ENCODE assay signal across 11 cellular contexts in the genomic region with DNA sequence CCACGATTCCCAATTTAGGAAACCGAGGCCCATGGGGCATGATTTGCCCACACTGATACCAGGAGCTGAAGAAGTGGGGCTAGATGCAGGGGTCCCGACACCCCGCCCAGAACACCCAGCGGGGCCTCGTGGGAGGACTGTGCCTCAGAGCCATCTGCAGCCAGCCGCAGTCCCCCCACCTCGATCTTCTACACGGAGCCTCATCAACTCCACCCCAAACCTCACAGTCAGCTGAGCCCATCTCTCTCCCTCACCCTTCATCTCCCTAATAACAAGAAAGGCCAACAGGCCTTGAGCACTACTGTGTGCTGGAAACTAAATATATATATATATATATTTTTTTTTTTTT. TPM values are rescaled to one million over a fixed set of nuclear protein-coding genes. Genes with fewer than 3 reads are reported as not detected.
DNase-seq lines count a peak whose midpoint lies in the region; ATAC-seq and TF ChIP-seq lines count a peak whose summit lies in the region.
"Had no signal": no experiment of that assay in that cellular context is flagged by ENCODE, and none has a peak within 500 bp of the region (broad histone marks: within the 10 kb centered on the region; RNA-seq: fewer than 3 reads in every experiment).

No MANE protein-coding gene starts in this region.

- TF ChIP-seq CTCF in uterus (IDR thresholded peaks at IDR 0.05) (no peak), type B pancreatic cell (conservative IDR thresholded peaks at IDR 0.05) (no peak)

- H3K27me3 Mint-ChIP-seq in activated CD8-positive, alpha-beta T cell treated with anti-CD3 and anti-CD28 coated beads, Interleukin-2, amount 10 ng/mL, durations not matched to agents 7 days and 5 days (ENCODE audit: low read depth): peaks cover 6% of the 10 kb centered on the region
- H3K27me3 Mint-ChIP-seq in type B pancreatic cell: no peaks in the 10 kb centered on the region

- H3K9me3 Mint-ChIP-seq in activated CD8-positive, alpha-beta T cell treated with anti-CD3 and anti-CD28 coated beads, Interleukin-2, amount 10 ng/mL, durations not matched to agents 7 days and 5 days (ENCODE audit: insufficient read depth): no peaks in the 10 kb centered on the region
- no peaks in the 10 kb centered on the region for H3K9me3 Mint-ChIP-seq in type B pancreatic cell

- H3K9me3 ChIP-seq in BLaER1: no peaks in the 10 kb centered on the region
- no peaks in the 10 kb centered on the region for H3K9me3 ChIP-seq in uterus

- H3K4me1 Mint-ChIP-seq in activated CD8-positive, alpha-beta T cell treated with anti-CD3 and anti-CD28 coated beads, Interleukin-2, amount 10 ng/mL, durations not matched to agents 7 days and 5 days (ENCODE audit: low read depth): peaks cover 77% of the 10 kb centered on the region
- H3K4me1 Mint-ChIP-seq in type B pancreatic cell (ENCODE audit: unreplicated experiment): peaks cover 4% of the 10 kb centered on the region

- H3K36me3 Mint-ChIP-seq in activated CD8-positive, alpha-beta T cell treated with anti-CD3 and anti-CD28 coated beads, Interleukin-2, amount 10 ng/mL, durations not matched to agents 7 days and 5 days (ENCODE audit: low read depth): peaks cover 4% of the 10 kb centered on the region
- no peaks in the 10 kb centered on the region for H3K36me3 Mint-ChIP-seq in type B pancreatic cell

- peaks cover 74% of the 10 kb centered on the region for H3K4me1 ChIP-seq in BLaER1
- no peaks in the 10 kb centered on the region for H3K4me1 ChIP-seq in uterus

- TF ChIP-seq POLR2A in uterus (IDR thresholded peaks at IDR 0.05): no peak

- H3K4me3 ChIP-seq in BLaER1 (no peak overlapping the region), uterus (no peak overlapping the region)

- H3K27ac Mint-ChIP-seq in activated CD8-positive, alpha-beta T cell treated with anti-CD3 and anti-CD28 coated beads, Interleukin-2, amount 10 ng/mL, durations not matched to agents 7 days and 5 days: peak overlapping the region; percentile 70
- no peak overlapping the region for H3K27ac Mint-ChIP-seq in type B pancreatic cell

- H3K27ac ChIP-seq in BLaER1: peak overlapping the region; percentile 41
- H3K27ac ChIP-seq in uterus: no peak overlapping the region
- H3K27ac ChIP-seq: KMS-11 had no signal

- peaks cover 1% of the 10 kb centered on the region; the same call in 1 of the 2 replicates for H3K36me3 ChIP-seq in BLaER1
- no peaks in the 10 kb centered on the region for H3K36me3 ChIP-seq in uterus

- CTCF ChIA-PET in activated CD8-positive, alpha-beta T cell treated with anti-CD3 and anti-CD28 coated beads, Interleukin-2, amount 10 ng/mL, durations not matched to agents 7 days and 5 days (lab: Charles Lee): interaction anchor here (1.0 to 3.7 kb wide), 8 partner anchors 11 to 58 kb away, joined by 4 to 46 read pairs (median 6); partner anchors contain the start of gene NCBP3

- peak overlapping the region; percentile 70 for H3K4me2 ChIP-seq in BLaER1
- H3K4me2 ChIP-seq: KMS-11 had no signal

- POLR2A ChIA-PET in activated CD8-positive, alpha-beta T cell treated with anti-CD3 and anti-CD28 coated beads, Interleukin-2, amount 10 ng/mL, durations not matched to agents 7 days and 5 days (lab: Charles Lee): interaction anchor here (0.5 to 1.5 kb wide), 8 partner anchors 29 to 102 kb away, joined by 3 to 5 read pairs (median 3); partner anchors contain the start of genes NCBP3 and P2RX5

- no peaks in the 10 kb centered on the region for H4K20me1 ChIP-seq in BLaER1

- no peaks in the 10 kb centered on the region for H3K27me3 ChIP-seq in BLaER1
- no peaks in the 10 kb centered on the region for H3K27me3 ChIP-seq in uterus

- intact Hi-C loops in uterus (cut with DNase I; ENCODE audit: low total_unique reads): no loop called here

- ATAC-seq in GM18870 (IDR thresholded peaks at IDR 0.05; ENCODE audit: unreplicated experiment) (peak; percentile 33), HG02763 (IDR thresholded peaks at IDR 0.05; ENCODE audit: unreplicated experiment) (peak; percentile 16)
- ATAC-seq in activated CD8-positive, alpha-beta T cell treated with anti-CD3 and anti-CD28 coated beads, Interleukin-2, amount 10 ng/mL, durations not matched to agents 7 days and 5 days: peak; percentile 55

- H3K4me3 Mint-ChIP-seq in activated CD8-positive, alpha-beta T cell treated with anti-CD3 and anti-CD28 coated beads, Interleukin-2, amount 10 ng/mL, durations not matched to agents 7 days and 5 days: peak overlapping the region; percentile 34
- H3K4me3 Mint-ChIP-seq in type B pancreatic cell: no peak overlapping the region

- DNase-seq in activated CD8-positive, alpha-beta T cell treated with anti-CD3 and anti-CD28 coated beads, Interleukin-2, amount 10 ng/mL, durations not matched to agents 7 days and 5 days: no peak
- DNase-seq in LoVo (ENCODE audit: low spot score): no peak
- DNase-seq in uterus: no peak
- DNase-seq in medulla oblongata (ENCODE audit: extremely low spot score): no peak
- no peak for DNase-seq in type B pancreatic cell (ENCODE audit: extremely low spot score, unreplicated experiment)
- DNase-seq: foreskin fibroblast, NCI-H510A had no signal

- H3K9ac ChIP-seq in BLaER1: peak overlapping the region; percentile 19; the same call in 1 of the 2 replicates
- H3K9ac ChIP-seq: KMS-11 had no signal

RNA-seq across cellular contexts. Expression of gene ITGAE, which starts 4.2 kb away (rescaled TPM):
- 10 to 100 TPM; 22.9 to 23.2 TPM for total RNA-seq in activated CD8-positive, alpha-beta T cell treated with anti-CD3 and anti-CD28 coated beads, Interleukin-2, amount 10 ng/mL, durations not matched to agents 7 days and 5 days
- total RNA-seq in uterus: 10 to 100 TPM in 2 of 4 donors, 1 to 10 TPM in 2; 2.8 to 46.8 (median 14.2) TPM
- 21.0 and 28.8 TPM in 2 replicates for total RNA-seq in type B pancreatic cell (ENCODE audit: low replicate concordance)

RNA-seq across cellular contexts. Expression of gene NCBP3, which starts 49.2 kb away (rescaled TPM):
- total RNA-seq in activated CD8-positive, alpha-beta T cell treated with anti-CD3 and anti-CD28 coated beads, Interleukin-2, amount 10 ng/mL, durations not matched to agents 7 days and 5 days: 10 to 100 TPM; 39.1 to 42.6 TPM
- total RNA-seq in uterus (10 to 100 TPM; 16.5 to 46.7 (median 30.1) TPM), type B pancreatic cell (ENCODE audit: low replicate concordance) (54.9 and 58.2 TPM in 2 replicates)
